20 cellular contexts compared by ENCODE assay signal in genomic region chr16:2712063-2712441, GRCh38. TPM values are rescaled to one million over a fixed set of nuclear protein-coding genes. Genes with fewer than 3 reads are reported as not detected.
DNase-seq lines count a peak whose midpoint lies in the region; ATAC-seq, FAIRE-seq and TF ChIP-seq lines count a peak whose summit lies in the region.
"Had no signal": no experiment of that assay in that cellular context is flagged by ENCODE, and none has a peak within 500 bp of the region (broad histone marks: within the 10 kb centered on the region; RNA-seq: fewer than 3 reads in every experiment).

No MANE protein-coding gene starts in this region.

- ATAC-seq in Panc1 (peak; percentile 3; the same call in 1 of the 2 replicates), GM21576 (IDR thresholded peaks at IDR 0.05; ENCODE audit: unreplicated experiment) (no peak)

- POLR2A ChIA-PET in Panc1 (lab: Charles Lee): interaction anchor here (0.5 kb wide), 1 partner anchor 41 kb away, joined by 6 read pairs; the partner anchor contains the start of gene SRRM2

- H2AFZ ChIP-seq in osteoblast (ENCODE audit: low read length): no peak overlapping the region

- peaks cover 0 to 4% (median 0%) of the 10 kb centered on the region in 7 donors for H3K9me3 Mint-ChIP-seq in CD14-positive monocyte
- H3K9me3 Mint-ChIP-seq: CD4-positive, alpha-beta memory T cell; HFFc6 had no signal

- peaks cover 88% of the 10 kb centered on the region for H3K4me1 ChIP-seq in BLaER1
- H3K4me1 ChIP-seq in Panc1 (ENCODE audit: control insufficient read depth, insufficient read depth, low read length): no peaks in the 10 kb centered on the region; the same call in none of the 2 replicates
- no peaks in the 10 kb centered on the region for H3K4me1 ChIP-seq in kidney (ENCODE audit: control insufficient read depth in 1 of 2, insufficient read depth in 1 of 2, low read depth in 1 of 2, low read length in 2 of 2)
- H3K4me1 ChIP-seq in osteoblast (ENCODE audit: insufficient read depth, low read length): no peaks in the 10 kb centered on the region
- H3K4me1 ChIP-seq in left ventricle myocardium inferior: peaks cover 9% of the 10 kb centered on the region

- no peak overlapping the region for H3K4me3 Mint-ChIP-seq in CD14-positive monocyte
- H3K4me3 Mint-ChIP-seq: HFFc6 had no signal

- H3K9ac ChIP-seq in BLaER1 (no peak overlapping the region), kidney (ENCODE audit: low read length in 2 of 2) (no peak overlapping the region)

- peak overlapping the region in 1 of 7 donors; percentile 74 for H3K27ac Mint-ChIP-seq in CD14-positive monocyte
- H3K27ac Mint-ChIP-seq: HFFc6 had no signal

- in situ Hi-C loops in Panc1 (cut with HindIII; ENCODE audit: low pct_unique_long_range_greater_than_20kb, low sequenced_read_pairs): no loop called here

- no peaks in the 10 kb centered on the region for H3K4me1 Mint-ChIP-seq in CD14-positive monocyte

- FAIRE-seq in kidney (lab: Jason Lieb, UNC): no peak
- FAIRE-seq: D721Med, HTR-8/SVneo had no signal

- H3K4me3 ChIP-seq in BLaER1 (no peak overlapping the region), Panc1 (ENCODE audit: low read depth in 2 of 2, low read length in 2 of 2) (no peak overlapping the region), kidney (ENCODE audit: low read length in 2 of 2) (no peak overlapping the region), osteoblast (ENCODE audit: insufficient read depth, low read length) (no peak overlapping the region), left ventricle myocardium inferior (no peak overlapping the region)

- H3K27ac ChIP-seq in BLaER1 (no peak overlapping the region), Panc1 (ENCODE audit: low read length) (no peak overlapping the region), kidney (ENCODE audit: low read depth in 2 of 2, low read length in 2 of 2) (no peak overlapping the region), osteoblast (ENCODE audit: low read depth, low read length) (no peak overlapping the region), left ventricle myocardium inferior (replicated peaks) (no peak overlapping the region)

- no peak for TF ChIP-seq CTCF in Panc1 (IDR thresholded peaks at IDR 0.05)
- TF ChIP-seq CTCF in kidney (IDR thresholded peaks at IDR 0.05; ENCODE audit: borderline replicate concordance, extremely low read depth, insufficient read depth): no peak
- TF ChIP-seq CTCF in osteoblast (IDR thresholded peaks at IDR 0.05; ENCODE audit: extremely low read depth, low read depth, low read length): no peak
- no peak for TF ChIP-seq CTCF in left ventricle myocardium inferior (IDR thresholded peaks at IDR 0.05; ENCODE audit: borderline replicate concordance)
- no peak for TF ChIP-seq CTCF in CD14-positive monocyte (IDR thresholded peaks at IDR 0.05)

- CTCF ChIA-PET in Panc1 (lab: Charles Lee): interaction anchor here (0.7 kb wide), 1 partner anchor 112 kb away, joined by 6 read pairs; no protein-coding TSS in a partner anchor

- intact Hi-C loops in Panc1 (cut with micrococcal nuclease; ENCODE audit: unreplicated experiment): no loop called here
- intact Hi-C loops in kidney (cut with DNase I): no loop called here
- intact Hi-C loops in left ventricle myocardium inferior (cut with micrococcal nuclease): no loop called here
- intact Hi-C loops in CD14-positive monocyte (cut with micrococcal nuclease): no loop called here

- peak overlapping the region; percentile 34 for H3K4me2 ChIP-seq in BLaER1
- H3K4me2 ChIP-seq in osteoblast (ENCODE audit: insufficient read depth, low read length): no peak overlapping the region

- H3K79me2 ChIP-seq in osteoblast (ENCODE audit: insufficient read depth, low read length): no peaks in the 10 kb centered on the region

- no TSS peak for BruUV-seq in Panc1 (replicated peaks; lab: Mats Ljungman, UMichigan)

- H3K27me3 Mint-ChIP-seq in CD14-positive monocyte (ENCODE audit: low read depth in 3 of 3): peaks cover 9 to 15% (median 13%) of the 10 kb centered on the region in 3 donors
- H3K27me3 Mint-ChIP-seq: CD4-positive, alpha-beta memory T cell had no signal

- peaks cover 17 to 24% of the 10 kb centered on the region in 2 donors for H3K36me3 Mint-ChIP-seq in CD14-positive monocyte

- H3K9me3 ChIP-seq in BLaER1 (no peaks in the 10 kb centered on the region), Panc1 (ENCODE audit: control insufficient read depth, insufficient read depth, low read depth, low read length) (no peaks in the 10 kb centered on the region), kidney (ENCODE audit: control insufficient read depth in 1 of 2, low read length in 2 of 2) (no peaks in the 10 kb centered on the region), osteoblast (ENCODE audit: low read depth, low read length) (no peaks in the 10 kb centered on the region), left ventricle myocardium inferior (replicated peaks) (no peaks in the 10 kb centered on the region)

- H3K27me3 ChIP-seq in BLaER1 (no peaks in the 10 kb centered on the region), Panc1 (ENCODE audit: control insufficient read depth, insufficient read depth, low read length) (no peaks in the 10 kb centered on the region), osteoblast (ENCODE audit: insufficient read depth, low read length) (no peaks in the 10 kb centered on the region), left ventricle myocardium inferior (ENCODE audit: low read depth) (no peaks in the 10 kb centered on the region)

- H4K20me1 ChIP-seq in BLaER1 (peaks cover 84% of the 10 kb centered on the region), osteoblast (ENCODE audit: insufficient read depth, low read length) (peaks cover 12% of the 10 kb centered on the region)

- DNase-seq in Panc1 (ENCODE audit: low read depth, low spot score) (no peak), kidney (peak; percentile 68), osteoblast (ENCODE audit: insufficient read length, low spot score, missing footprints) (peak; percentile 41), left ventricle myocardium inferior (no peak), CD14-positive monocyte (ENCODE audit: low spot score) (no peak), T-helper 9 cell (no peak)
- DNase-seq: 8988T; AML-193; C1 segment of cervical spinal cord; CD4-positive, alpha-beta memory T cell; DMS153; DMS79 treated with DMSO at 0.1 percent for 48 hours; EL; GDM1; HCEC 1CT; HFFc6 had no signal

- H3K36me3 ChIP-seq in BLaER1: peaks cover 31% of the 10 kb centered on the region
- H3K36me3 ChIP-seq in Panc1 (ENCODE audit: control insufficient read depth, insufficient read depth, low read length): no peaks in the 10 kb centered on the region
- peaks cover 4 to 9% of the 10 kb centered on the region in 2 donors for H3K36me3 ChIP-seq in kidney (ENCODE audit: control insufficient read depth in 1 of 2, insufficient read depth in 2 of 2, low read length in 2 of 2)
- peaks cover 20% of the 10 kb centered on the region for H3K36me3 ChIP-seq in osteoblast (ENCODE audit: insufficient read depth, low read length)
- H3K36me3 ChIP-seq in left ventricle myocardium inferior: peaks cover 22% of the 10 kb centered on the region

RNA-seq across cellular contexts. Expression of gene PRSS27, which starts 8.0 kb away (rescaled TPM):
- 3.3 TPM for total RNA-seq in Panc1 (2021; ENCODE audit: unreplicated experiment)
- polyA plus RNA-seq in Panc1 (2012; ENCODE audit: insufficient read length): 7.8 TPM
- total RNA-seq in kidney: 2.1 TPM
- 0.41 TPM for polyA plus RNA-seq in kidney (ENCODE audit: insufficient read depth, low read depth, low replicate concordance)
- total RNA-seq in osteoblast: 1.5 and 2.5 TPM in 2 replicates
- 0.11 TPM for total RNA-seq in left ventricle myocardium inferior
- not detected for polyA plus RNA-seq in CD14-positive monocyte
- polyA plus RNA-seq: CD4-positive, alpha-beta memory T cell had no signal

RNA-seq across cellular contexts. Expression of gene KCTD5, which starts 29.7 kb away (rescaled TPM):
- 61.1 TPM for total RNA-seq in Panc1 (2021; ENCODE audit: unreplicated experiment)
- polyA plus RNA-seq in Panc1 (2012; ENCODE audit: insufficient read length): 70.8 TPM
- 19.9 TPM for total RNA-seq in kidney
- polyA plus RNA-seq in kidney (ENCODE audit: insufficient read depth, low read depth, low replicate concordance): 12.8 TPM
- 19.2 and 21.7 TPM in 2 replicates for total RNA-seq in osteoblast
- 10.2 TPM for total RNA-seq in left ventricle myocardium inferior
- polyA plus RNA-seq in CD14-positive monocyte: 10 to 100 TPM; 16.0 to 21.0 TPM

RNA-seq across cellular contexts. Expression of gene SRRM2, which starts 40.4 kb away (rescaled TPM):
- total RNA-seq in Panc1 (2021; ENCODE audit: unreplicated experiment) (617 TPM), kidney (621 TPM), osteoblast (56.8 and 62.2 TPM in 2 replicates), left ventricle myocardium inferior (251 TPM)
- 618 TPM for polyA plus RNA-seq in Panc1 (2012; ENCODE audit: insufficient read length)
- polyA plus RNA-seq in kidney (ENCODE audit: insufficient read depth, low read depth, low replicate concordance) (386 TPM), CD14-positive monocyte (10 to 100 TPM; 19.0 to 31.8 TPM)

Comparison
In these comparisons a context has a peak if more than half of its experiments do, and no peak if none do; other contexts are left out.
1. DNase-seq: peak in kidney (single experiment) and osteoblast (single experiment); none in Panc1 (single experiment), left ventricle myocardium inferior (single experiment), CD14-positive monocyte (single experiment) and T-helper 9 cell (single experiment).